27 cellular contexts compared by ENCODE assay signal in the genomic region with DNA sequence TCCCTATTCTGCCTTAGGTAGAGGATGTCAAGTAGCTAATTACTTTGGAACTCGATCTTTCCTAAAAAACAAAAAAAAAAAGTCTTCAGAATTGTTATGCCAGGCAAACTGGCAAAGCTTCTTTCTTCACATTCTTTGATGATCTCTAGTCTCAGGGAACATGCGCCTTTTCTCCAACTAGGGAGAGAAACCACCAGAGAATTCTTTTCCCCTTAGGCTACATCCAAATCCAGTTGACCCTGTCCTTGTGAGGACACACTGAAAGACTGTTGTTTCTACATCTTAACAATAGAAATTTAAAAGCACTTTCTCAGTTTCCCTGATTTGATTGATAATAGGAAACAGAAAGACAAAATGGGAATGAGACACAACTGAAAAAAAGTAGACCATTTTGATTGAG.
DNase-seq lines count a peak whose midpoint lies in the region; ATAC-seq and TF ChIP-seq lines count a peak whose summit lies in the region.
"Had no signal": no experiment of that assay in that cellular context is flagged by ENCODE, and none has a peak within 500 bp of the region (broad histone marks: within the 10 kb centered on the region; RNA-seq: fewer than 3 reads in every experiment).

No MANE protein-coding gene starts in this region.

- H3K27ac ChIP-seq in esophagus muscularis mucosa (replicated peaks in 1 of 4) (peak overlapping the region; percentile 53 to 72 (median 65)), thoracic aorta (peak overlapping the region; percentile 73 to 79)
- H3K27ac ChIP-seq: BLaER1, foreskin keratinocyte, ovary had no signal

- ATAC-seq in thoracic aorta (ENCODE audit: insufficient number of reproducible peaks, low FRiP score, low read depth) (no peak), GM19324 (IDR thresholded peaks at IDR 0.05; ENCODE audit: low FRiP score, unreplicated experiment) (no peak)
- ATAC-seq: foreskin keratinocyte; left lobe of liver; natural killer cell treated with Interleukin-12 subunit alpha and Interleukin-12 subunit beta and Interleukin-15 and Interleukin-18, amount 100 ng/mL, for 72 hours had no signal

- TF ChIP-seq POLR2A in esophagus muscularis mucosa (IDR thresholded peaks at IDR 0.05; ENCODE audit: low read depth), result no peak

- WGBS in esophagus muscularis mucosa, result 95% methylated on average over 2 of the region's 2 CpGs

- no peaks in the 10 kb centered on the region for H3K9me3 Mint-ChIP-seq in nephron
- H3K9me3 Mint-ChIP-seq: activated naive CD4-positive, alpha-beta T cell treated with anti-CD3 and anti-CD28 coated beads for 36 hours; activated T-helper 1 cell treated with anti-CD3 and anti-CD28 coated beads, Interleukin-12 subunit alpha, Interleukin-12 subunit beta, Interleukin-2, Interleukin-4 antibody, amounts not matched to agents 30 ng/mL and 10 ng/mL and 1 ng/mL, durations not matched to agents 14 hours and 24 hours and 36 hours; H9; mesothelial cell of epicardium; natural killer cell treated with Interleukin-12 subunit alpha and Interleukin-12 subunit beta and Interleukin-15 and Interleukin-18, amount 100 ng/mL, for 72 hours had no signal

- H3K36me3 Mint-ChIP-seq in nephron (ENCODE audit: low read depth), result peaks cover 8% of the 10 kb centered on the region
- H3K36me3 Mint-ChIP-seq: mesothelial cell of epicardium had no signal

- no peaks in the 10 kb centered on the region for H3K9me3 ChIP-seq in esophagus muscularis mucosa
- H3K9me3 ChIP-seq in thoracic aorta, result no peaks in the 10 kb centered on the region
- H3K9me3 ChIP-seq: BLaER1, ovary, Peyer's patch had no signal

- H3K36me3 ChIP-seq in esophagus muscularis mucosa, result peaks cover 12 to 39% (median 24%) of the 10 kb centered on the region in 4 donors
- H3K36me3 ChIP-seq in thoracic aorta, result peaks cover 7% of the 10 kb centered on the region
- H3K36me3 ChIP-seq: BLaER1, ovary had no signal

- TF ChIP-seq CTCF in esophagus muscularis mucosa (IDR thresholded peaks at IDR 0.05) (no peak), nephron (IDR thresholded peaks at IDR 0.05; ENCODE audit: unreplicated experiment in 3 of 3) (no peak), thoracic aorta (IDR thresholded peaks at IDR 0.05) (no peak)

- DNase-seq in M059J (ENCODE audit: low read depth) (peak; percentile 17), esophagus muscularis mucosa (ENCODE audit: extremely low spot score) (no peak), thoracic aorta (ENCODE audit: low spot score) (no peak), EL (no peak), RKO (ENCODE audit: low spot score) (no peak)
- DNase-seq: activated CD4-positive, alpha-beta T cell treated with anti-CD3 and anti-CD28 coated beads, Interleukin-2, amount 50 U/mL, for 4 hours; activated naive CD4-positive, alpha-beta T cell treated with anti-CD3 and anti-CD28 coated beads for 36 hours; cortex of kidney; foreskin keratinocyte; H9; hippocampal formation; immature natural killer cell; NCI-H2029; NCI-H2227 treated with DMSO at 0.1 percent for 48 hours; NCI-H526 treated with DMSO at 0.1 percent for 48 hours; ovary; Peyer's patch; SIG-M5; stimulated activated CD4-positive, alpha-beta T cell treated with anti-CD3 and anti-CD28 coated beads, Interleukin-12 subunit alpha, Interleukin-12 subunit beta, amount 100 ng/mL, for 4 hours; stimulated activated CD4-positive, alpha-beta T cell treated with anti-CD3 and anti-CD28 coated beads, Interleukin-4, amount 100 ng/mL, for 1 hour had no signal

- H3K4me1 ChIP-seq in esophagus muscularis mucosa (peaks cover 19 to 74% (median 60%) of the 10 kb centered on the region in 4 donors), thoracic aorta (ENCODE audit: control insufficient read depth in 1 of 2, low read depth in 2 of 2) (peaks cover 43 to 67% of the 10 kb centered on the region in 2 donors)

- TF ChIP-seq EP300 in esophagus muscularis mucosa (IDR thresholded peaks at IDR 0.05), result no peak

- peak overlapping the region in 1 of 3 experiments; percentile 1 for H3K4me3 Mint-ChIP-seq in nephron
- H3K4me3 Mint-ChIP-seq: activated naive CD4-positive, alpha-beta T cell treated with anti-CD3 and anti-CD28 coated beads for 36 hours; activated T-helper 1 cell treated with anti-CD3 and anti-CD28 coated beads, Interleukin-12 subunit alpha, Interleukin-12 subunit beta, Interleukin-2, Interleukin-4 antibody, amounts not matched to agents 30 ng/mL and 10 ng/mL and 1 ng/mL, durations not matched to agents 14 hours and 24 hours and 36 hours; H9; immature natural killer cell; mesothelial cell of epicardium; natural killer cell treated with Interleukin-12 subunit alpha and Interleukin-12 subunit beta and Interleukin-15 and Interleukin-18, amount 100 ng/mL, for 72 hours had no signal

- intact Hi-C loops in esophagus muscularis mucosa (cut with DNase I), result loop anchor here (10.0 kb wide), 1 partner anchor 100 kb away; no protein-coding TSS in a partner anchor

- no peaks in the 10 kb centered on the region for H3K27me3 Mint-ChIP-seq in nephron (ENCODE audit: low read depth)

- H3K27me3 ChIP-seq in esophagus muscularis mucosa, result no peaks in the 10 kb centered on the region
- no peaks in the 10 kb centered on the region for H3K27me3 ChIP-seq in thoracic aorta (replicated peaks; ENCODE audit: insufficient read depth)
- H3K27me3 ChIP-seq: BLaER1, foreskin keratinocyte, ovary, Peyer's patch had no signal

- peaks cover 54% of the 10 kb centered on the region for H3K4me1 Mint-ChIP-seq in nephron
- H3K4me1 Mint-ChIP-seq: immature natural killer cell had no signal

- H3K4me3 ChIP-seq in esophagus muscularis mucosa, result no peak overlapping the region
- no peak overlapping the region for H3K4me3 ChIP-seq in thoracic aorta
- H3K4me3 ChIP-seq: BLaER1, ovary, Peyer's patch had no signal

- peak overlapping the region; percentile 82 to 94 (median 84) for H3K27ac Mint-ChIP-seq in nephron
- H3K27ac Mint-ChIP-seq: activated naive CD4-positive, alpha-beta T cell treated with anti-CD3 and anti-CD28 coated beads for 36 hours; activated T-helper 1 cell treated with anti-CD3 and anti-CD28 coated beads, Interleukin-12 subunit alpha, Interleukin-12 subunit beta, Interleukin-2, Interleukin-4 antibody, amounts not matched to agents 30 ng/mL and 10 ng/mL and 1 ng/mL, durations not matched to agents 14 hours and 24 hours and 36 hours; immature natural killer cell; natural killer cell treated with Interleukin-12 subunit alpha and Interleukin-12 subunit beta and Interleukin-15 and Interleukin-18, amount 100 ng/mL, for 72 hours had no signal
